ENCODE assay signal across 25 cellular contexts in genomic region chr7:36076073-36076472, GRCh38.
DNase-seq lines count a peak whose midpoint lies in the region; ATAC-seq and TF ChIP-seq lines count a peak whose summit lies in the region.
"Had no signal": no experiment of that assay in that cellular context is flagged by ENCODE, and none has a peak within 500 bp of the region (broad histone marks: within the 10 kb centered on the region; RNA-seq: fewer than 3 reads in every experiment).

No MANE protein-coding gene starts in this region.

- peaks cover 2% of the 10 kb centered on the region for H3K9me3 Mint-ChIP-seq in glutamatergic neuron (ENCODE audit: unreplicated experiment)
- H3K9me3 Mint-ChIP-seq: CD4-positive, alpha-beta T cell; GM23338 had no signal

- H3K27me3 ChIP-seq in heart left ventricle = no peaks in the 10 kb centered on the region
- H3K27me3 ChIP-seq: BE2C had no signal

- H3K4me3 Mint-ChIP-seq in glutamatergic neuron (ENCODE audit: unreplicated experiment) = peak overlapping the region; percentile 46
- H3K4me3 Mint-ChIP-seq: CD4-positive, alpha-beta T cell; GM23338 had no signal

- no peak overlapping the region for H3K4me3 ChIP-seq in heart left ventricle
- H3K4me3 ChIP-seq: GM23338, PC-9 had no signal

- TF ChIP-seq CTCF in heart left ventricle (IDR thresholded peaks at IDR 0.05) = no peak
- no peak for TF ChIP-seq CTCF in glutamatergic neuron (IDR thresholded peaks at IDR 0.05; ENCODE audit: partially characterized antibody, unreplicated experiment)

- H3K36me3 Mint-ChIP-seq in glutamatergic neuron (ENCODE audit: unreplicated experiment) = no peaks in the 10 kb centered on the region

- intact Hi-C loops in heart left ventricle (cut with DNase I) (loop anchor here in 2 of 10 donors (5.0 kb wide), 2 partner anchors 39 to 49 kb away; no protein-coding TSS in a partner anchor), Right ventricle myocardium inferior (cut with DNase I) (no loop called here)

- peaks cover 10% of the 10 kb centered on the region for H3K4me1 Mint-ChIP-seq in glutamatergic neuron (ENCODE audit: low read depth, unreplicated experiment)

- DNase-seq in heart left ventricle = no peak
- DNase-seq in Right ventricle myocardium inferior (ENCODE audit: missing footprints) = no peak
- DNase-seq in Daoy (ENCODE audit: low read depth) = peak; percentile 39
- DNase-seq in NCI-H345 treated with DMSO at 0.1 percent for 48 hours (lab: John Stamatoyannopoulos, UW; ENCODE audit: unreplicated experiment) = peak; percentile 29
- peak; percentile 45 for DNase-seq in glutamatergic neuron
- DNase-seq in nucleus accumbens (lab: John Stamatoyannopoulos, UW) = no peak
- DNase-seq: BE2C; Caco-2; CD4-positive, alpha-beta T cell; DND-41; HCEC 1CT; KBM-7; NCI-H1092; NCI-H1694 treated with DMSO at 0.1 percent for 48 hours; NCI-H226; NCI-H524 treated with DMSO at 0.1 percent for 48 hours; PC-9; RPMI8226; SIG-M5; SK-N-SH had no signal

- WGBS in heart left ventricle, 4 donors = 57 to 70% (median 63%) methylated on average over 5 of the region's 5 CpGs

- H3K27me3 Mint-ChIP-seq in glutamatergic neuron (ENCODE audit: unreplicated experiment) = no peaks in the 10 kb centered on the region

- H3K27ac ChIP-seq in heart left ventricle = peak overlapping the region in 3 of 12 donors; percentile 15 to 49 (median 23)
- H3K27ac ChIP-seq: HL-60, PC-9 had no signal

- H3K27ac Mint-ChIP-seq in glutamatergic neuron (ENCODE audit: unreplicated experiment) = peak overlapping the region; percentile 59
- H3K27ac Mint-ChIP-seq: CD4-positive, alpha-beta T cell; GM23338 had no signal

- peak in 3 of 4 donors; percentile 25 to 76 (median 58) for ATAC-seq in heart left ventricle
- ATAC-seq in Right ventricle myocardium inferior = no peak
- ATAC-seq in HG03457 (IDR thresholded peaks at IDR 0.05; ENCODE audit: unreplicated experiment) = no peak
- ATAC-seq in GM18868 (IDR thresholded peaks at IDR 0.05; ENCODE audit: unreplicated experiment) = no peak
- ATAC-seq: GM23338, HepG2 had no signal

- no peaks in the 10 kb centered on the region for H3K36me3 ChIP-seq in heart left ventricle
- H3K36me3 ChIP-seq: BE2C had no signal

- TF ChIP-seq POLR2A in heart left ventricle (IDR thresholded peaks at IDR 0.05) = no peak

- peaks cover 0 to 20% (median 5%) of the 10 kb centered on the region in 12 donors for H3K4me1 ChIP-seq in heart left ventricle
- H3K4me1 ChIP-seq: BE2C had no signal

- H3K9me3 ChIP-seq in heart left ventricle = no peaks in the 10 kb centered on the region
- H3K9me3 ChIP-seq: BE2C, Caco-2, SK-N-SH had no signal

Comparison
In these comparisons a context has a peak if more than half of its experiments do, and no peak if none do; other contexts are left out.
1. ATAC-seq: peak in heart left ventricle (3 of 4); none in Right ventricle myocardium inferior (single experiment), HG03457 (single experiment) and GM18868 (single experiment).
2. DNase-seq: peak in Daoy (single experiment), NCI-H345 treated with DMSO at 0.1 percent for 48 hours (single experiment) and glutamatergic neuron (single experiment); none in heart left ventricle (0 of 5), Right ventricle myocardium inferior (single experiment) and nucleus accumbens (0 of 56).